ENCODE assay signal across 16 cellular contexts in the genomic region with DNA sequence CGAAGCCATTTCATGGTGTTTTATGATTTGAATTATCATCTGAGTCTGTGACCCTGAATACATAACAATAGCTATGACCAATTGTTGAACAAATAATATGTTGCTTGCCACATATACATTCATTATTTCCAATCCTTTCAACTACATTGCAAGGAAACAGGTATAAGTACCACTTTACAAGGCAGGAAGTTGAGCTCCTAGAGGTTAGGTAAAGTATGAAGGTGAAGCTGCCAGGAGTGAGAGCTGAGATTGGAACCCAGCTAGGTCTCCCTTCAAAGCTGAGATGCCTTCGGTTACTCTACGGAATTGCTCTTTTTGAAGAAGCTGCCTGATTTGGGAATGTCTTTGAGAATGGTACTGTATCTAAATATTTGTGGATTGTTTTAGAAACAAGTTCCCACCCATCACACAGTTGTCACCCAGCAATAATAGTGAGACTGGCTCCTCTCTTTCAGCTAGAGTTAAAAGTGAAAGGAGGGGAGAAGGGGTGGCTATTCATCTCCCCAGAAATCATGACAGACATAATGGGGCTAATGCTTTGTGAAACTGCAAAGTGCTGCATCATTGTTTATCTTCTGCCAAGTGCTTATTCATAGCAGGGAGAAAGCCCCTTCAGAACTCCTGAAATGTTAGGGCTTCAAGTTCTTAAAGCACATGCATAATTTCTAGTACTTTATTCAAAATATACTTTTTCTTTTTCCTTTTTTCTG.
DNase-seq lines count a peak whose midpoint lies in the region; ATAC-seq, FAIRE-seq and TF ChIP-seq lines count a peak whose summit lies in the region.
"Had no signal": no experiment of that assay in that cellular context is flagged by ENCODE, and none has a peak within 500 bp of the region (broad histone marks: within the 10 kb centered on the region; RNA-seq: fewer than 3 reads in every experiment).

No MANE protein-coding gene starts in this region.

- H3K79me2 ChIP-seq in ACC112 (ENCODE audit: control insufficient read depth, insufficient read depth, low read length, unreplicated experiment) (no peaks in the 10 kb centered on the region), astrocyte (ENCODE audit: insufficient read depth, low read length) (no peaks in the 10 kb centered on the region), keratinocyte (ENCODE audit: control insufficient read depth, insufficient read depth, low read length) (no peaks in the 10 kb centered on the region)

- no peak overlapping the region for H3K27ac Mint-ChIP-seq in astrocyte (ENCODE audit: unreplicated experiment)
- no peak overlapping the region for H3K27ac Mint-ChIP-seq in activated CD8-positive, alpha-beta memory T cell treated with anti-CD3 and anti-CD28 coated beads, Interleukin-2, amount 10 ng/mL, durations not matched to agents 7 days and 5 days

- H4K20me1 ChIP-seq in astrocyte (ENCODE audit: insufficient read depth, low read length), result no peaks in the 10 kb centered on the region
- H4K20me1 ChIP-seq in keratinocyte (ENCODE audit: control insufficient read depth, extremely low read depth, insufficient read depth, low read length), result no peaks in the 10 kb centered on the region

- H2AFZ ChIP-seq in ACC112 (ENCODE audit: low read length, unreplicated experiment) (peak overlapping the region; percentile 54), astrocyte (ENCODE audit: low read depth, low read length) (peak overlapping the region; percentile 7), keratinocyte (ENCODE audit: control insufficient read depth, low read length) (no peak overlapping the region)

- H3K27me3 ChIP-seq in ACC112 (ENCODE audit: insufficient read depth, low read length), result no peaks in the 10 kb centered on the region
- H3K27me3 ChIP-seq in astrocyte (ENCODE audit: insufficient read depth, low read length), result no peaks in the 10 kb centered on the region
- H3K27me3 ChIP-seq in keratinocyte (ENCODE audit: control insufficient read depth, extremely low read depth, insufficient read depth, low read length), result no peaks in the 10 kb centered on the region
- H3K27me3 ChIP-seq: cardiac muscle cell, Peyer's patch, upper lobe of left lung had no signal

- H3K4me3 ChIP-seq in ACC112 (ENCODE audit: low read depth, low read length) (no peak overlapping the region), astrocyte (ENCODE audit: insufficient read depth, low read depth, low read length) (no peak overlapping the region), keratinocyte (ENCODE audit: control insufficient read depth in 2 of 3, extremely low read depth in 1 of 3, insufficient read depth in 2 of 3, low read depth in 1 of 3, low read length in 3 of 3) (no peak overlapping the region)
- H3K4me3 ChIP-seq: cardiac muscle cell, Peyer's patch, upper lobe of left lung had no signal

- H3K36me3 ChIP-seq in ACC112 (ENCODE audit: insufficient read depth, low read length), result no peaks in the 10 kb centered on the region
- no peaks in the 10 kb centered on the region for H3K36me3 ChIP-seq in astrocyte (ENCODE audit: insufficient read depth, low read length)
- H3K36me3 ChIP-seq in keratinocyte (ENCODE audit: control insufficient read depth in 2 of 2, extremely low read depth in 1 of 2, insufficient read depth in 2 of 2, low read length in 2 of 2), result no peaks in the 10 kb centered on the region
- H3K36me3 ChIP-seq: cardiac muscle cell, Peyer's patch, upper lobe of left lung had no signal

- no peaks in the 10 kb centered on the region for H3K4me1 Mint-ChIP-seq in astrocyte (ENCODE audit: low read depth, unreplicated experiment)
- peaks cover 15% of the 10 kb centered on the region for H3K4me1 Mint-ChIP-seq in activated CD8-positive, alpha-beta memory T cell treated with anti-CD3 and anti-CD28 coated beads, Interleukin-2, amount 10 ng/mL, durations not matched to agents 7 days and 5 days

- H3K9me3 Mint-ChIP-seq in astrocyte (ENCODE audit: unreplicated experiment), result peaks cover 1% of the 10 kb centered on the region
- peaks cover 9% of the 10 kb centered on the region for H3K9me3 Mint-ChIP-seq in activated CD8-positive, alpha-beta memory T cell treated with anti-CD3 and anti-CD28 coated beads, Interleukin-2, amount 10 ng/mL, durations not matched to agents 7 days and 5 days (ENCODE audit: low read depth)

- H3K4me3 Mint-ChIP-seq in astrocyte (ENCODE audit: unreplicated experiment), result no peak overlapping the region
- no peak overlapping the region for H3K4me3 Mint-ChIP-seq in activated CD8-positive, alpha-beta memory T cell treated with anti-CD3 and anti-CD28 coated beads, Interleukin-2, amount 10 ng/mL, durations not matched to agents 7 days and 5 days
- H3K4me3 Mint-ChIP-seq: natural killer cell treated with Interleukin-12 subunit alpha and Interleukin-12 subunit beta and Interleukin-15 and Interleukin-18, amount 100 ng/mL, for 72 hours had no signal

- H3K9ac ChIP-seq in astrocyte (ENCODE audit: low read length) (no peak overlapping the region), keratinocyte (ENCODE audit: control insufficient read depth, extremely low read depth, insufficient read depth, low read length) (no peak overlapping the region)

- ATAC-seq in GM18868 (IDR thresholded peaks at IDR 0.05; ENCODE audit: unreplicated experiment) (peak; percentile 77), HG02759 (IDR thresholded peaks at IDR 0.05; ENCODE audit: unreplicated experiment) (no peak)
- ATAC-seq in activated CD8-positive, alpha-beta memory T cell treated with anti-CD3 and anti-CD28 coated beads, Interleukin-2, amount 10 ng/mL, durations not matched to agents 7 days and 5 days, result no peak

- no peaks in the 10 kb centered on the region for H3K27me3 Mint-ChIP-seq in astrocyte (ENCODE audit: low read depth, unreplicated experiment)
- H3K27me3 Mint-ChIP-seq in activated CD8-positive, alpha-beta memory T cell treated with anti-CD3 and anti-CD28 coated beads, Interleukin-2, amount 10 ng/mL, durations not matched to agents 7 days and 5 days, result no peaks in the 10 kb centered on the region
- H3K27me3 Mint-ChIP-seq: natural killer cell treated with Interleukin-12 subunit alpha and Interleukin-12 subunit beta and Interleukin-15 and Interleukin-18, amount 100 ng/mL, for 72 hours had no signal

- no peak for FAIRE-seq in astrocyte (lab: Jason Lieb, UNC)
- peak; percentile 36 for FAIRE-seq in keratinocyte (lab: Jason Lieb, UNC)
- FAIRE-seq: D721Med had no signal

- no peaks in the 10 kb centered on the region for H3K9me3 ChIP-seq in astrocyte (ENCODE audit: insufficient read depth, low read depth, low read length)
- H3K9me3 ChIP-seq in keratinocyte (ENCODE audit: control insufficient read depth, low read depth, low read length), result no peaks in the 10 kb centered on the region
- H3K9me3 ChIP-seq: Peyer's patch, upper lobe of left lung had no signal

- TF ChIP-seq CTCF in astrocyte (IDR thresholded peaks at IDR 0.05; ENCODE audit: insufficient read depth, low read depth, low read length) (no peak), keratinocyte (optimal IDR thresholded peaks at IDR 0.05 in 1 of 3, IDR thresholded peaks at IDR 0.05 in 1 of 3, conservative IDR thresholded peaks at IDR 0.05 in 1 of 3; ENCODE audit: extremely low read depth in 1 of 3, insufficient read depth in 2 of 3, low read length in 3 of 3) (no peak)

- dilution Hi-C loops in keratinocyte (cut with MboI; ENCODE audit: extremely low pct_ligation_motif_present, low sequenced_read_pairs), result no loop called here

- peak; percentile 54 for DNase-seq in astrocyte (ENCODE audit: low read depth)
- DNase-seq in keratinocyte (ENCODE audit: low read depth, low spot score), result no peak
- no peak for DNase-seq in activated CD8-positive, alpha-beta memory T cell treated with anti-CD3 and anti-CD28 coated beads, Interleukin-2, amount 10 ng/mL, durations not matched to agents 7 days and 5 days
- no peak for DNase-seq in HuH-7 (ENCODE audit: low spot score)
- no peak for DNase-seq in NCI-H82 (lab: John Stamatoyannopoulos, UW)
- DNase-seq: activated CD4-positive, alpha-beta T cell treated with anti-CD3 and anti-CD28 coated beads for 4 hours; GOT3; Peyer's patch; stimulated activated CD4-positive, alpha-beta T cell treated with anti-CD3 and anti-CD28 coated beads, Interleukin-2, amount 100 ng/mL, for 48 hours; upper lobe of left lung had no signal

- no peak overlapping the region for H3K4me2 ChIP-seq in astrocyte (ENCODE audit: low read length)
- no peak overlapping the region for H3K4me2 ChIP-seq in keratinocyte (ENCODE audit: control insufficient read depth, extremely low read depth, insufficient read depth, low read depth, low read length)

- H3K9me1 ChIP-seq in keratinocyte (ENCODE audit: control insufficient read depth, extremely low read depth, insufficient read depth, low read length), result no peaks in the 10 kb centered on the region

- H3K36me3 Mint-ChIP-seq in astrocyte (ENCODE audit: low read depth, unreplicated experiment), result no peaks in the 10 kb centered on the region
- peaks cover 19% of the 10 kb centered on the region for H3K36me3 Mint-ChIP-seq in activated CD8-positive, alpha-beta memory T cell treated with anti-CD3 and anti-CD28 coated beads, Interleukin-2, amount 10 ng/mL, durations not matched to agents 7 days and 5 days

- H3K4me1 ChIP-seq in ACC112 (ENCODE audit: control insufficient read depth, insufficient read depth, low read length, unreplicated experiment) (peaks cover 13% of the 10 kb centered on the region), astrocyte (ENCODE audit: insufficient read depth, low read length) (no peaks in the 10 kb centered on the region), keratinocyte (ENCODE audit: control insufficient read depth, extremely low read depth, insufficient read depth, low read length) (no peaks in the 10 kb centered on the region)
- H3K4me1 ChIP-seq: Peyer's patch had no signal

- H3K27ac ChIP-seq in ACC112 (ENCODE audit: low read depth, low read length), result peak overlapping the region; percentile 63
- H3K27ac ChIP-seq in astrocyte (ENCODE audit: low read depth, low read length), result no peak overlapping the region
- H3K27ac ChIP-seq in keratinocyte (ENCODE audit: control insufficient read depth, insufficient read depth, low read length), result no peak overlapping the region
- H3K27ac ChIP-seq: cardiac muscle cell had no signal

- CTCF ChIA-PET in activated CD8-positive, alpha-beta memory T cell treated with anti-CD3 and anti-CD28 coated beads, Interleukin-2, amount 10 ng/mL, durations not matched to agents 7 days and 5 days (lab: Charles Lee), result interaction anchor here (0.7 kb wide), 1 partner anchor 38 kb away, joined by 3 read pairs; no protein-coding TSS in a partner anchor
